In genomic region chr18:49963217-49963616, GRCh38 we compare ENCODE assay signal across 1 cellular context.
A peak's percentile ranks its signal among the peaks of the same experiment; 100 is the strongest.
TF ChIP-seq lines count a peak whose summit lies in the region.

No MANE protein-coding gene starts in this region.

TF ChIP-seq in HEK293, 187 proteins besides CTCF, POLR2A, EP300 and RAD21 (continued from another document):
- TF ChIP-seq ZNF518A (tag by site-specific recombination; conservative IDR thresholded peaks at IDR 0.05; ENCODE audit: low read depth) (peak; percentile 69; the same call in 1 of the 2 replicates), ZNF266 (tag by site-specific recombination; IDR thresholded peaks at IDR 0.05; ENCODE audit: low read depth) (no peak)
- TF ChIP-seq, protein P1, sequence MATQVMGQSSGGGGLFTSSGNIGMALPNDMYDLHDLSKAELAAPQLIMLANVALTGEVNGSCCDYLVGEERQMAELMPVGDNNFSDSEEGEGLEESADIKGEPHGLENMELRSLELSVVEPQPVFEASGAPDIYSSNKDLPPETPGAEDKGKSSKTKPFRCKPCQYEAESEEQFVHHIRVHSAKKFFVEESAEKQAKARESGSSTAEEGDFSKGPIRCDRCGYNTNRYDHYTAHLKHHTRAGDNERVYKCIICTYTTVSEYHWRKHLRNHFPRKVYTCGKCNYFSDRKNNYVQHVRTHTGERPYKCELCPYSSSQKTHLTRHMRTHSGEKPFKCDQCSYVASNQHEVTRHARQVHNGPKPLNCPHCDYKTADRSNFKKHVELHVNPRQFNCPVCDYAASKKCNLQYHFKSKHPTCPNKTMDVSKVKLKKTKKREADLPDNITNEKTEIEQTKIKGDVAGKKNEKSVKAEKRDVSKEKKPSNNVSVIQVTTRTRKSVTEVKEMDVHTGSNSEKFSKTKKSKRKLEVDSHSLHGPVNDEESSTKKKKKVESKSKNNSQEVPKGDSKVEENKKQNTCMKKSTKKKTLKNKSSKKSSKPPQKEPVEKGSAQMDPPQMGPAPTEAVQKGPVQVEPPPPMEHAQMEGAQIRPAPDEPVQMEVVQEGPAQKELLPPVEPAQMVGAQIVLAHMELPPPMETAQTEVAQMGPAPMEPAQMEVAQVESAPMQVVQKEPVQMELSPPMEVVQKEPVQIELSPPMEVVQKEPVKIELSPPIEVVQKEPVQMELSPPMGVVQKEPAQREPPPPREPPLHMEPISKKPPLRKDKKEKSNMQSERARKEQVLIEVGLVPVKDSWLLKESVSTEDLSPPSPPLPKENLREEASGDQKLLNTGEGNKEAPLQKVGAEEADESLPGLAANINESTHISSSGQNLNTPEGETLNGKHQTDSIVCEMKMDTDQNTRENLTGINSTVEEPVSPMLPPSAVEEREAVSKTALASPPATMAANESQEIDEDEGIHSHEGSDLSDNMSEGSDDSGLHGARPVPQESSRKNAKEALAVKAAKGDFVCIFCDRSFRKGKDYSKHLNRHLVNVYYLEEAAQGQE (tag by site-specific recombination; IDR thresholded peaks at IDR 0.05): peak; percentile 35; the same call in 1 of the 2 replicates
TF ChIP-seq in HEK293: peak in this region for 9.
